ENCODE assay signal across 16 cellular contexts in the genomic region with DNA sequence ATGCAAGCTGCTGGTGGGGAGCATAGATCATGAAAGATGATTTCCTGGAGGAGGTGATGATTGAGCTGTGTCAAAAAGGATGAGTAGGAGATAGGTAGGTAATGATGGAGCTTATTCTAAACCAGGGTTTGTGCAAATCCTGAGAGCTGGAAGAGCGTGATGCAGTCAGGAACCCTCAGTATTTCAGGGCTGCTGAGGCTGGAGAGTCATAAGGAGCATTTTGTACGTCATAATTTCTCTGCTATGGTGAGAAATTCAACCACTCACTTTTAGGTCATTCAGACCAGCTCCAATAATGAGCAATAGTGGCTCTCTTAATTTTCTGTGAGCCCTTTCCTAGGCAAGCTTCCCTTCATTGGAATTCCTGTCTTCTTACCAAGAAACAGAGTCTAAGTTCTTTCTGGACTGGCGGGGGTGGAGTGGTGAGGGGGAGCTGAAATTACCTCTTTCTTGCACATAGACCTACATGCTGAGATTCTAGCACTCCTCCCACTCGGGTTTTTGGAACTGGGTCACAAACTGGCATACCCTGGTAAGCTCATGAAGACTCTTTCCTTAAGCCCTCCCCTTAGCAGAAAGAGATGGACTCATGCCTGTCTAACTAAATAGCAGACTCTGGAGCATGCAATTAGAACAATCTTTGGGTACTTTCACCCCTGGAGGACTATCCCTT.
A peak's percentile ranks its signal among the peaks of the same experiment; 100 is the strongest.
DNase-seq lines count a peak whose midpoint lies in the region; ATAC-seq and TF ChIP-seq lines count a peak whose summit lies in the region.
"Had no signal": no experiment of that assay in that cellular context is flagged by ENCODE, and none has a peak within 500 bp of the region (broad histone marks: within the 10 kb centered on the region; RNA-seq: fewer than 3 reads in every experiment).

No MANE protein-coding gene starts in this region.

- H3K36me3 ChIP-seq in neural progenitor cell = no peaks in the 10 kb centered on the region
- H3K36me3 ChIP-seq: cardiac muscle cell had no signal

- no peak overlapping the region for H3K9ac ChIP-seq in neural progenitor cell

- no peaks in the 10 kb centered on the region for H3K4me1 ChIP-seq in neural progenitor cell
- H3K4me1 ChIP-seq: foreskin keratinocyte had no signal

- H2AFZ ChIP-seq in neural progenitor cell (replicated peaks) = peak overlapping the region; percentile 8
- H2AFZ ChIP-seq: PC-9 had no signal

- H3K27me3 Mint-ChIP-seq in activated CD4-positive, alpha-beta T cell treated with anti-CD3 and anti-CD28 coated beads for 36 hours = no peaks in the 10 kb centered on the region
- H3K27me3 Mint-ChIP-seq in neural progenitor cell (ENCODE audit: insufficient read depth, low read depth) = no peaks in the 10 kb centered on the region

- peaks cover 20% of the 10 kb centered on the region for H3K4me1 Mint-ChIP-seq in activated CD4-positive, alpha-beta T cell treated with anti-CD3 and anti-CD28 coated beads for 36 hours
- no peaks in the 10 kb centered on the region for H3K4me1 Mint-ChIP-seq in neural progenitor cell
- H3K4me1 Mint-ChIP-seq: endodermal cell had no signal

- peak; percentile 63 for ATAC-seq in activated CD4-positive, alpha-beta T cell treated with anti-CD3 and anti-CD28 coated beads for 36 hours
- ATAC-seq in GM21619 (IDR thresholded peaks at IDR 0.05; ENCODE audit: unreplicated experiment) (peak; percentile 22), HG03442 (IDR thresholded peaks at IDR 0.05; ENCODE audit: unreplicated experiment) (peak; percentile 6), GM19467 (IDR thresholded peaks at IDR 0.05; ENCODE audit: unreplicated experiment) (no peak)
- ATAC-seq: foreskin keratinocyte had no signal

- peak; percentile 19 for DNase-seq in activated CD4-positive, alpha-beta T cell treated with anti-CD3 and anti-CD28 coated beads for 36 hours
- no peak for DNase-seq in activated CD4-positive, alpha-beta T cell treated with anti-CD3 and anti-CD28 coated beads, Interleukin-2, amount 50 U/mL, for 1 hour
- DNase-seq in neural progenitor cell (ENCODE audit: low spot score) = no peak
- no peak for DNase-seq in NCI-H748 (lab: John Stamatoyannopoulos, UW; ENCODE audit: unreplicated experiment)
- no peak for DNase-seq in GDM1 (lab: John Stamatoyannopoulos, UW)
- DNase-seq: activated naive CD4-positive, alpha-beta T cell treated with anti-CD3 and anti-CD28 coated beads for 36 hours; CD8-positive, alpha-beta memory T cell; endodermal cell; foreskin keratinocyte; KG1; NCI-H1436 treated with DMSO at 0.1 percent for 48 hours; PC-9 had no signal

- H3K27ac Mint-ChIP-seq in activated CD4-positive, alpha-beta T cell treated with anti-CD3 and anti-CD28 coated beads for 36 hours = no peak overlapping the region
- H3K27ac Mint-ChIP-seq in neural progenitor cell = no peak overlapping the region
- H3K27ac Mint-ChIP-seq: activated naive CD4-positive, alpha-beta T cell treated with anti-CD3 and anti-CD28 coated beads for 36 hours; endodermal cell had no signal

- H3F3A ChIP-seq in neural progenitor cell (ENCODE audit: low read depth) = no peaks in the 10 kb centered on the region

- H3K27ac ChIP-seq in neural progenitor cell = no peak overlapping the region
- H3K27ac ChIP-seq: cardiac muscle cell, foreskin keratinocyte, PC-9 had no signal

- H3K9me3 Mint-ChIP-seq in activated CD4-positive, alpha-beta T cell treated with anti-CD3 and anti-CD28 coated beads for 36 hours (ENCODE audit: low read depth) = no peaks in the 10 kb centered on the region
- no peaks in the 10 kb centered on the region for H3K9me3 Mint-ChIP-seq in neural progenitor cell
- H3K9me3 Mint-ChIP-seq: activated naive CD4-positive, alpha-beta T cell treated with anti-CD3 and anti-CD28 coated beads for 36 hours; CD8-positive, alpha-beta memory T cell had no signal

- H3K4me3 ChIP-seq in neural progenitor cell = no peak overlapping the region
- H3K4me3 ChIP-seq: cardiac muscle cell, PC-9 had no signal

- no peak for TF ChIP-seq CTCF in neural progenitor cell (IDR thresholded peaks at IDR 0.05)

- H3K79me2 ChIP-seq in neural progenitor cell (ENCODE audit: low read depth) = no peaks in the 10 kb centered on the region

- H3K27me3 ChIP-seq in neural progenitor cell = no peaks in the 10 kb centered on the region
- H3K27me3 ChIP-seq: cardiac muscle cell had no signal

- no peak overlapping the region for H3K4me3 Mint-ChIP-seq in activated CD4-positive, alpha-beta T cell treated with anti-CD3 and anti-CD28 coated beads for 36 hours
- no peak overlapping the region for H3K4me3 Mint-ChIP-seq in neural progenitor cell
- H3K4me3 Mint-ChIP-seq: activated naive CD4-positive, alpha-beta T cell treated with anti-CD3 and anti-CD28 coated beads for 36 hours; CD8-positive, alpha-beta memory T cell; endodermal cell had no signal

- POLR2A ChIA-PET in activated CD4-positive, alpha-beta T cell treated with anti-CD3 and anti-CD28 coated beads for 36 hours (lab: Charles Lee) = interaction anchor here (0.6 to 1.0 kb wide), 3 partner anchors 44 to 60 kb away, joined by 3 to 4 read pairs (median 3); no protein-coding TSS in a partner anchor

- H3K36me3 Mint-ChIP-seq in activated CD4-positive, alpha-beta T cell treated with anti-CD3 and anti-CD28 coated beads for 36 hours (ENCODE audit: low read depth) = no peaks in the 10 kb centered on the region
- no peaks in the 10 kb centered on the region for H3K36me3 Mint-ChIP-seq in neural progenitor cell

- intact Hi-C loops in activated CD4-positive, alpha-beta T cell treated with anti-CD3 and anti-CD28 coated beads for 36 hours (cut with DNase I, micrococcal nuclease) = loop anchor here (1.0 to 5.0 kb wide), 3 partner anchors 28 to 62 kb away; a partner anchor contains a TSS

- no peak overlapping the region for H3K4me2 ChIP-seq in neural progenitor cell
- H3K4me2 ChIP-seq: PC-9 had no signal

- H3K9me3 ChIP-seq in neural progenitor cell (ENCODE audit: low read depth) = no peaks in the 10 kb centered on the region

- H4K20me1 ChIP-seq in neural progenitor cell (ENCODE audit: low read depth) = no peaks in the 10 kb centered on the region

- CTCF ChIA-PET in activated CD4-positive, alpha-beta T cell treated with anti-CD3 and anti-CD28 coated beads for 36 hours (lab: Charles Lee) = interaction anchor here (0.5 to 3.0 kb wide), 8 partner anchors 10 to 685 kb away, joined by 3 to 14 read pairs (median 4); no protein-coding TSS in a partner anchor
